In genomic region chr2:78999410-78999809, GRCh38 we compare ENCODE assay signal across 9 cellular contexts. TPM values are rescaled to one million over a fixed set of nuclear protein-coding genes. Genes with fewer than 3 reads are reported as not detected.
A peak's percentile ranks its signal among the peaks of the same experiment; 100 is the strongest.
DNase-seq lines count a peak whose midpoint lies in the region; ATAC-seq and TF ChIP-seq lines count a peak whose summit lies in the region.
"Had no signal": no experiment of that assay in that cellular context is flagged by ENCODE, and none has a peak within 500 bp of the region (broad histone marks: within the 10 kb centered on the region; RNA-seq: fewer than 3 reads in every experiment).

No MANE protein-coding gene starts in this region.

- H3K4me3 Mint-ChIP-seq in nephron progenitor cell, result no peak overlapping the region

- no peak overlapping the region for H3K27ac Mint-ChIP-seq in nephron progenitor cell

- peaks cover under 1% of the 10 kb centered on the region for H3K4me1 Mint-ChIP-seq in nephron progenitor cell

- peak; percentile 36 for TF ChIP-seq CTCF in LNCaP clone FGC (IDR thresholded peaks at IDR 0.05; ENCODE audit: control insufficient read depth, extremely low read depth, insufficient read depth)
- peak; percentile 11 for TF ChIP-seq CTCF in astrocyte of the spinal cord (IDR thresholded peaks at IDR 0.05; ENCODE audit: low read depth, low read length)
- TF ChIP-seq CTCF in nephron progenitor cell (IDR thresholded peaks at IDR 0.05), result peak; percentile 48

- in situ Hi-C loops in astrocyte of the spinal cord (cut with HindIII; ENCODE audit: low sequenced_read_pairs), result no loop called here

- no peaks in the 10 kb centered on the region for H3K36me3 Mint-ChIP-seq in nephron progenitor cell (ENCODE audit: low read depth)

- H3K9me3 Mint-ChIP-seq in nephron progenitor cell, result no peaks in the 10 kb centered on the region

- H3K27me3 Mint-ChIP-seq in nephron progenitor cell (ENCODE audit: low read depth, poor library complexity), result peaks cover 31% of the 10 kb centered on the region

- intact Hi-C loops in cardiac septum (cut with DNase I), result no loop called here

- no peak for ATAC-seq in HG03354 (IDR thresholded peaks at IDR 0.05; ENCODE audit: poor library complexity, severe bottlenecking, unreplicated experiment)

- no peak overlapping the region for H3K4me3 ChIP-seq in LNCaP clone FGC (ENCODE audit: low read depth, low read length)
- no peak overlapping the region for H3K4me3 ChIP-seq in astrocyte of the spinal cord (ENCODE audit: low read depth, low read length)

- DNase-seq in GM03348 (ENCODE audit: low spot score) (peak; percentile 24), LNCaP clone FGC (ENCODE audit: low read depth) (no peak), astrocyte of the spinal cord (ENCODE audit: low read depth, low spot score) (no peak), nephron progenitor cell (no peak), cardiac septum (ENCODE audit: low spot score) (no peak)
- no peak for DNase-seq in stimulated activated CD4-positive, alpha-beta T cell treated with anti-CD3 and anti-CD28 coated beads, Interleukin-12 subunit alpha, Interleukin-12 subunit beta, amount 100 ng/mL, for 4 hours
- DNase-seq in NK-92 treated with Interleukin-12 subunit alpha and Interleukin-12 subunit beta, amount 100 ng/mL, for 24 hours (lab: John Stamatoyannopoulos, UW), result no peak
- DNase-seq: T1000 had no signal

RNA-seq across cellular contexts. Expression of gene REG3G, which starts 26.1 kb away (rescaled TPM):
- not detected for total RNA-seq in cardiac septum
